ENCODE assay signal across 25 cellular contexts in genomic region chr2:216001201-216001600, GRCh38. TPM values are rescaled to one million over a fixed set of nuclear protein-coding genes. Genes with fewer than 3 reads are reported as not detected.
DNase-seq lines count a peak whose midpoint lies in the region; ATAC-seq, FAIRE-seq and TF ChIP-seq lines count a peak whose summit lies in the region.
"Had no signal": no experiment of that assay in that cellular context is flagged by ENCODE, and none has a peak within 500 bp of the region (broad histone marks: within the 10 kb centered on the region; RNA-seq: fewer than 3 reads in every experiment).

No MANE protein-coding gene starts in this region.

- TF ChIP-seq EP300 in HepG2 (IDR thresholded peaks at IDR 0.05; ENCODE audit: low read depth in 2 of 2, low read length in 2 of 2) = no peak
- no peak for TF ChIP-seq EP300 in HepG2 (CRISPR knock-in tag; IDR thresholded peaks at IDR 0.05; ENCODE audit: borderline replicate concordance)

- peaks cover 41% of the 10 kb centered on the region for H3K4me1 ChIP-seq in HepG2 (ENCODE audit: insufficient read depth, low read length)
- H3K4me1 ChIP-seq in right lobe of liver = peaks cover 0 to 13% (median 0%) of the 10 kb centered on the region in 4 donors
- H3K4me1 ChIP-seq: pancreas had no signal

- H4K20me1 ChIP-seq in HepG2 (ENCODE audit: insufficient read depth, low read length) = no peaks in the 10 kb centered on the region

- H3K36me3 ChIP-seq in HepG2 (replicated peaks in 1 of 2; ENCODE audit: control insufficient read depth in 1 of 2, insufficient read depth in 2 of 2, low read length in 2 of 2) = peaks cover 18 to 48% of the 10 kb centered on the region in 2 experiments
- H3K36me3 ChIP-seq in right lobe of liver = peaks cover 0 to 22% (median 2%) of the 10 kb centered on the region in 4 donors
- H3K36me3 ChIP-seq: heart right ventricle, pancreas, sigmoid colon, SJSA1, thoracic aorta had no signal

- H3K9ac ChIP-seq in HepG2 (ENCODE audit: insufficient read depth, low read depth, low read length) = no peak overlapping the region

- H3K27me3 ChIP-seq in HepG2 (ENCODE audit: control insufficient read depth in 1 of 2, insufficient read depth in 2 of 2, low read length in 2 of 2) (no peaks in the 10 kb centered on the region), right lobe of liver (no peaks in the 10 kb centered on the region)
- H3K27me3 ChIP-seq: dorsolateral prefrontal cortex, heart right ventricle, pancreas, sigmoid colon, SJSA1 had no signal

- TF ChIP-seq RAD21 in HepG2 (CRISPR knock-in tag; IDR thresholded peaks at IDR 0.05) = no peak

- TF ChIP-seq CTCF in HepG2 (CRISPR knock-in tag; IDR thresholded peaks at IDR 0.05) = no peak
- TF ChIP-seq CTCF in right lobe of liver (IDR thresholded peaks at IDR 0.05) = no peak

- FAIRE-seq in HepG2 (lab: Jason Lieb, UNC) = no peak
- FAIRE-seq: pancreas had no signal

- H3K79me2 ChIP-seq in HepG2 (ENCODE audit: insufficient read depth, low read length) = peaks cover 36% of the 10 kb centered on the region

- no peaks in the 10 kb centered on the region for H3K27me3 Mint-ChIP-seq in activated T-helper 17 cell treated with anti-CD3 and anti-CD28 coated beads, Interleukin-2, amount 50 U/mL, for 72 hours
- H3K27me3 Mint-ChIP-seq: activated CD4-positive, alpha-beta T cell treated with anti-CD3 and anti-CD28 coated beads, Interleukin-2, amount 10 ng/mL, durations not matched to agents 24 days and 14 days; activated CD8-positive, alpha-beta memory T cell treated with anti-CD3 and anti-CD28 coated beads, Interleukin-2, amount 10 ng/mL, durations not matched to agents 7 days and 5 days; activated naive CD4-positive, alpha-beta T cell treated with anti-CD3 and anti-CD28 coated beads, Interleukin-2, amount 50 U/mL, for 24 hours; naive thymus-derived CD8-positive, alpha-beta T cell had no signal

- WGBS in HepG2 (ENCODE audit: low lambda C conversion rate) = 97% methylated on average over 5 of the region's 5 CpGs
- 69% methylated on average over 5 of the region's 5 CpGs for WGBS in right lobe of liver (ENCODE audit: insufficient coverage, low coverage, low lambda C conversion rate, missing lambda C conversion rate)

- no peak overlapping the region for H3K27ac ChIP-seq in HepG2 (ENCODE audit: extremely low read length, insufficient read depth, low read length)
- H3K27ac ChIP-seq in right lobe of liver = no peak overlapping the region
- H3K27ac ChIP-seq: heart right ventricle, pancreas, sigmoid colon, SJSA1, thoracic aorta had no signal

- H3K9me3 ChIP-seq in HepG2 (ENCODE audit: low read length) = no peaks in the 10 kb centered on the region
- H3K9me3 ChIP-seq in right lobe of liver = no peaks in the 10 kb centered on the region
- H3K9me3 ChIP-seq: heart right ventricle, pancreas, sigmoid colon, SJSA1, thoracic aorta had no signal

- H3K4me3 ChIP-seq in HepG2 (replicated peaks in 1 of 3; ENCODE audit: insufficient read depth in 1 of 3, low read depth in 2 of 3, low read length in 3 of 3) (no peak overlapping the region), right lobe of liver (no peak overlapping the region)
- H3K4me3 ChIP-seq: dorsolateral prefrontal cortex, heart right ventricle, pancreas, sigmoid colon, SJSA1, thoracic aorta had no signal

- in situ Hi-C loops in HepG2 (cut with HindIII; ENCODE audit: extremely low pct_ligation_motif_present, low pct_unique_long_range_greater_than_20kb) = no loop called here

- H2AFZ ChIP-seq in HepG2 (ENCODE audit: low read length) = no peak overlapping the region

- no peak overlapping the region for H3K4me3 Mint-ChIP-seq in activated T-helper 17 cell treated with anti-CD3 and anti-CD28 coated beads, Interleukin-2, amount 50 U/mL, for 72 hours
- H3K4me3 Mint-ChIP-seq: activated CD4-positive, alpha-beta T cell treated with anti-CD3 and anti-CD28 coated beads, Interleukin-2, amount 10 ng/mL, durations not matched to agents 24 days and 14 days; activated CD8-positive, alpha-beta memory T cell treated with anti-CD3 and anti-CD28 coated beads, Interleukin-2, amount 10 ng/mL, durations not matched to agents 7 days and 5 days; activated naive CD4-positive, alpha-beta T cell treated with anti-CD3 and anti-CD28 coated beads, Interleukin-2, amount 50 U/mL, for 24 hours; mesothelial cell of epicardium; naive thymus-derived CD8-positive, alpha-beta T cell had no signal

- no peak overlapping the region for H3K4me2 ChIP-seq in HepG2 (ENCODE audit: low read depth, low read length)

- POLR2A ChIA-PET in HepG2 (lab: Yijun Ruan, JAX) = no interaction called here

- intact Hi-C loops in HepG2 (cut with micrococcal nuclease; ENCODE audit: unreplicated experiment) = no loop called here
- intact Hi-C loops in right lobe of liver (cut with DNase I) = no loop called here

- no TSS peak for BruUV-seq in HepG2 (replicated peaks; lab: Mats Ljungman, UMichigan)

- peaks cover 12% of the 10 kb centered on the region for H3K36me3 Mint-ChIP-seq in activated T-helper 17 cell treated with anti-CD3 and anti-CD28 coated beads, Interleukin-2, amount 50 U/mL, for 72 hours (ENCODE audit: low read depth)

- no peaks in the 10 kb centered on the region for H3K9me3 Mint-ChIP-seq in activated T-helper 17 cell treated with anti-CD3 and anti-CD28 coated beads, Interleukin-2, amount 50 U/mL, for 72 hours
- H3K9me3 Mint-ChIP-seq: activated CD4-positive, alpha-beta T cell treated with anti-CD3 and anti-CD28 coated beads, Interleukin-2, amount 10 ng/mL, durations not matched to agents 24 days and 14 days; activated naive CD4-positive, alpha-beta T cell treated with anti-CD3 and anti-CD28 coated beads, Interleukin-2, amount 50 U/mL, for 24 hours; mesothelial cell of epicardium; naive thymus-derived CD8-positive, alpha-beta T cell had no signal

- no peak for TF ChIP-seq POLR2A in HepG2 (IDR thresholded peaks at IDR 0.05; ENCODE audit: insufficient read depth in 1 of 2, low read depth in 2 of 2, low read length in 2 of 2)
- no peak for TF ChIP-seq POLR2A in right lobe of liver (IDR thresholded peaks at IDR 0.05)
- no peak for TF ChIP-seq POLR2A in erythroblast (IDR thresholded peaks at IDR 0.05; ENCODE audit: low read length)

- H3K27ac Mint-ChIP-seq in activated T-helper 17 cell treated with anti-CD3 and anti-CD28 coated beads, Interleukin-2, amount 50 U/mL, for 72 hours = no peak overlapping the region
- H3K27ac Mint-ChIP-seq: activated CD4-positive, alpha-beta T cell treated with anti-CD3 and anti-CD28 coated beads, Interleukin-2, amount 10 ng/mL, durations not matched to agents 24 days and 14 days; activated CD8-positive, alpha-beta memory T cell treated with anti-CD3 and anti-CD28 coated beads, Interleukin-2, amount 10 ng/mL, durations not matched to agents 7 days and 5 days; activated naive CD4-positive, alpha-beta T cell treated with anti-CD3 and anti-CD28 coated beads, Interleukin-2, amount 50 U/mL, for 24 hours; mesothelial cell of epicardium had no signal

- DNase-seq in HepG2 (ENCODE audit: low spot score) = no peak
- DNase-seq in right lobe of liver = no peak
- DNase-seq in erythroblast (lab: John Stamatoyannopoulos, UW) = peak; percentile 31 to 40
- DNase-seq in activated effector memory CD4-positive, alpha-beta T cell treated with anti-CD3 and anti-CD28 coated beads, Interleukin-2, amount 50 U/mL, for 16 hours = no peak
- DNase-seq in NCI-H345 (lab: John Stamatoyannopoulos, UW) = no peak
- no peak for DNase-seq in germinal center (ENCODE audit: low spot score)
- DNase-seq: 8988T; activated CD4-positive, alpha-beta T cell treated with anti-CD3 and anti-CD28 coated beads, Interleukin-2, amount 10 ng/mL, durations not matched to agents 24 days and 14 days; AML-193; aorta; DMS79; heart right ventricle; naive thymus-derived CD8-positive, alpha-beta T cell; NCI-H2171 treated with DMSO at 0.1 percent for 48 hours; NCI-H526 treated with DMSO at 0.1 percent for 48 hours; pancreas; sigmoid colon had no signal

- H3K4me1 Mint-ChIP-seq in activated T-helper 17 cell treated with anti-CD3 and anti-CD28 coated beads, Interleukin-2, amount 50 U/mL, for 72 hours = peaks cover 38% of the 10 kb centered on the region

- CTCF ChIA-PET in HepG2 (lab: Yijun Ruan, JAX; ENCODE audit: low intra/inter-chr PET ratio, low total read pairs) = no interaction called here

- peak; percentile 13; the same call in 2 of the 3 replicates for ATAC-seq in HepG2
- no peak for ATAC-seq in right lobe of liver
- ATAC-seq in HG02759 (IDR thresholded peaks at IDR 0.05; ENCODE audit: unreplicated experiment) = peak; percentile 28
- no peak for ATAC-seq in activated T-helper 17 cell treated with anti-CD3 and anti-CD28 coated beads, Interleukin-2, amount 50 U/mL, for 72 hours (replicated peaks)
- ATAC-seq: activated CD8-positive, alpha-beta memory T cell treated with anti-CD3 and anti-CD28 coated beads, Interleukin-2, amount 10 ng/mL, durations not matched to agents 7 days and 5 days; heart right ventricle; naive thymus-derived CD8-positive, alpha-beta T cell; pancreas had no signal

TF ChIP-seq in HepG2, 621 proteins besides CTCF, POLR2A, EP300 and RAD21 (continues in another document):
- peak; percentile 13 for TF ChIP-seq MED8 (CRISPR knock-in tag; IDR thresholded peaks at IDR 0.05; ENCODE audit: insufficient replicate concordance)

RNA-seq across cellular contexts. Expression of gene MREG, which starts 12.2 kb away (rescaled TPM):
- total RNA-seq in HepG2 (2016; rRNA removed; fragmentation: Illumina TruSeq; extraction: Trizol) (23.3 and 26.4 TPM in 2 replicates), right lobe of liver (1 to 10 TPM; 2.0 to 9.6 (median 5.0) TPM)
- 6.9 and 11.0 TPM in 2 replicates for total RNA-seq in HepG2 (2016; cell fraction: cytosol; rRNA removed; fragmentation: Illumina TruSeq; extraction: Trizol; ENCODE audit: low read depth)
- total RNA-seq in HepG2 (2016; cell fraction: insoluble cytoplasmic fraction; rRNA removed; fragmentation: Illumina TruSeq; extraction: Trizol) = 22.5 and 23.8 TPM in 2 replicates
- total RNA-seq in HepG2 (2016; cell fraction: membrane; rRNA removed; fragmentation: Illumina TruSeq; extraction: Trizol) = 27.6 and 31.1 TPM in 2 replicates
- total RNA-seq in HepG2 (2016; cell fraction: nucleus; rRNA removed; fragmentation: Illumina TruSeq; extraction: Trizol) = 22.1 and 26.5 TPM in 2 replicates
- polyA plus RNA-seq in HepG2 (2011; rRNA removed) = 7.3 and 7.5 TPM in 2 replicates
- polyA plus RNA-seq in HepG2 (2011; cell fraction: cytosol; rRNA removed) = 2.8 and 3.0 TPM in 2 replicates
- polyA plus RNA-seq in HepG2 (2011; cell fraction: nucleus; rRNA removed) = 10.6 and 11.6 TPM in 2 replicates
- 7.0 and 9.3 TPM in 2 replicates for polyA plus RNA-seq in HepG2 (2012)
- 10.0 and 14.5 TPM in 2 replicates for polyA plus RNA-seq in HepG2 (2016; cell fraction: cytosol; fragmentation: Illumina TruSeq; extraction: Trizol; ENCODE audit: low read depth)
- polyA plus RNA-seq in HepG2 (2016; cell fraction: insoluble cytoplasmic fraction; fragmentation: Illumina TruSeq; extraction: Trizol; ENCODE audit: low read depth) = 24.4 and 25.1 TPM in 2 replicates
- polyA plus RNA-seq in HepG2 (2016; cell fraction: membrane; fragmentation: Illumina TruSeq; extraction: Trizol; ENCODE audit: low read depth) = 20.9 and 23.0 TPM in 2 replicates
- 32.8 and 32.9 TPM in 2 replicates for polyA plus RNA-seq in HepG2 (2016; cell fraction: nucleus; fragmentation: Illumina TruSeq; extraction: Trizol; ENCODE audit: insufficient read depth, low read depth)
- polyA minus RNA-seq in HepG2 (2011; rRNA and poly(A)+ RNA removed; ENCODE audit: low replicate concordance) = 3.6 and 3.9 TPM in 2 replicates
- 4.0 and 4.3 TPM in 2 replicates for polyA minus RNA-seq in HepG2 (2011; cell fraction: cytosol; rRNA and poly(A)+ RNA removed)
- polyA minus RNA-seq in HepG2 (2011; cell fraction: nucleus; rRNA and poly(A)+ RNA removed) = 19.2 and 20.6 TPM in 2 replicates
- total RNA-seq in activated T-helper 17 cell treated with anti-CD3 and anti-CD28 coated beads, Interleukin-2, amount 50 U/mL, for 72 hours = 10 to 100 TPM in 1 of 2 donors, 1 to 10 TPM in 1; 7.5 to 22.0 TPM

Comparison
In these comparisons a context has a peak if more than half of its experiments do, and no peak if none do; other contexts are left out.
1. ATAC-seq: peak in HepG2 (single experiment) and HG02759 (single experiment); none in right lobe of liver (0 of 4) and activated T-helper 17 cell treated with anti-CD3 and anti-CD28 coated beads, Interleukin-2, amount 50 U/mL, for 72 hours (single experiment).
2. DNase-seq: peak in erythroblast (2 of 2); none in HepG2 (single experiment), right lobe of liver (0 of 3), activated effector memory CD4-positive, alpha-beta T cell treated with anti-CD3 and anti-CD28 coated beads, Interleukin-2, amount 50 U/mL, for 16 hours (single experiment), NCI-H345 (single experiment) and germinal center (single experiment).